15 cellular contexts compared by ENCODE assay signal in genomic region chr2:383173-383572, GRCh38.
DNase-seq lines count a peak whose midpoint lies in the region; ATAC-seq, FAIRE-seq and TF ChIP-seq lines count a peak whose summit lies in the region.
"Had no signal": no experiment of that assay in that cellular context is flagged by ENCODE, and none has a peak within 500 bp of the region (broad histone marks: within the 10 kb centered on the region; RNA-seq: fewer than 3 reads in every experiment).

No MANE protein-coding gene starts in this region.

- FAIRE-seq in GM19239 (lab: Jason Lieb, UNC): no peak
- FAIRE-seq: RCC 7860 had no signal

- peak; percentile 79 for ATAC-seq in WTC11
- ATAC-seq in GM21447 (IDR thresholded peaks at IDR 0.05; ENCODE audit: unreplicated experiment): no peak
- no peak for ATAC-seq in HG02623 (IDR thresholded peaks at IDR 0.05; ENCODE audit: unreplicated experiment)

- POLR2A ChIA-PET in WTC11 (lab: Charles Lee): no interaction called here

- DNase-seq in DMS114 treated with DMSO at 0.1 percent for 48 hours (lab: John Stamatoyannopoulos, UW; ENCODE audit: unreplicated experiment): peak; percentile 11
- DNase-seq in WTC11 (ENCODE audit: low spot score): peak; percentile 42
- DNase-seq in hypothalamus (lab: John Stamatoyannopoulos, UW): peak in 37 of 51 donors; percentile 3 to 72 (median 40)
- peak in 39 of 56 donors; percentile 3 to 71 (median 33) for DNase-seq in nucleus accumbens (lab: John Stamatoyannopoulos, UW)
- no peak for DNase-seq in activated effector memory CD4-positive, alpha-beta T cell treated with anti-CD3 and anti-CD28 coated beads, Interleukin-2, amount 50 U/mL, for 16 hours
- DNase-seq in GM19239 (ENCODE audit: insufficient read length, low spot score): no peak
- DNase-seq: activated CD4-positive, alpha-beta T cell treated with anti-CD3 and anti-CD28 coated beads, Interleukin-2, amount 10 ng/mL, durations not matched to agents 24 days and 14 days; cortex of kidney; NCI-H1105 treated with DMSO at 0.1 percent for 48 hours; NCI-H345; stimulated activated naive CD4-positive, alpha-beta T cell treated with Interleukin-2 at 50 U/mL for 16 hours; T-helper 2 cell had no signal

- no peak overlapping the region for H3K4me3 Mint-ChIP-seq in WTC11
- H3K4me3 Mint-ChIP-seq: activated CD4-positive, alpha-beta T cell treated with anti-CD3 and anti-CD28 coated beads, Interleukin-2, amount 10 ng/mL, durations not matched to agents 24 days and 14 days had no signal

- H3K9me3 Mint-ChIP-seq in WTC11: peaks cover 10% of the 10 kb centered on the region

- no peaks in the 10 kb centered on the region for H3K36me3 Mint-ChIP-seq in WTC11

- no peak overlapping the region for H3K27ac Mint-ChIP-seq in WTC11
- H3K27ac Mint-ChIP-seq: activated CD4-positive, alpha-beta T cell treated with anti-CD3 and anti-CD28 coated beads, Interleukin-2, amount 10 ng/mL, durations not matched to agents 24 days and 14 days had no signal

- TF ChIP-seq CTCF in WTC11 (IDR thresholded peaks at IDR 0.05): no peak

- CTCF ChIA-PET in WTC11 (lab: Charles Lee): interaction anchor here (1.0 to 1.5 kb wide), 3 partner anchors 51 to 118 kb away, joined by 3 to 4 read pairs (median 4); no protein-coding TSS in a partner anchor

- H3K27me3 Mint-ChIP-seq in WTC11 (ENCODE audit: low read depth): peaks cover 7% of the 10 kb centered on the region; the same call in 1 of the 2 replicates

- H3K4me1 Mint-ChIP-seq in WTC11: peaks cover 21% of the 10 kb centered on the region
- H3K4me1 Mint-ChIP-seq: activated CD4-positive, alpha-beta T cell treated with anti-CD3 and anti-CD28 coated beads, Interleukin-2, amount 10 ng/mL, durations not matched to agents 24 days and 14 days had no signal

TF ChIP-seq in WTC11, 78 proteins besides CTCF, POLR2A, EP300 and RAD21:
- TF ChIP-seq, protein P1, sequence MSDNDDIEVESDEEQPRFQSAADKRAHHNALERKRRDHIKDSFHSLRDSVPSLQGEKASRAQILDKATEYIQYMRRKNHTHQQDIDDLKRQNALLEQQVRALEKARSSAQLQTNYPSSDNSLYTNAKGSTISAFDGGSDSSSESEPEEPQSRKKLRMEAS (CRISPR knock-in tag; IDR thresholded peaks at IDR 0.05): no peak
- TF ChIP-seq ZNF512 (CRISPR knock-in tag; IDR thresholded peaks at IDR 0.05; ENCODE audit: borderline replicate concordance) (no peak), USF1 (CRISPR knock-in tag; IDR thresholded peaks at IDR 0.05) (no peak)

Comparison
In these comparisons a context has a peak if more than half of its experiments do, and no peak if none do; other contexts are left out.
1. DNase-seq: peak in DMS114 treated with DMSO at 0.1 percent for 48 hours (single experiment), WTC11 (single experiment), hypothalamus (37 of 51) and nucleus accumbens (39 of 56); none in activated effector memory CD4-positive, alpha-beta T cell treated with anti-CD3 and anti-CD28 coated beads, Interleukin-2, amount 50 U/mL, for 16 hours (single experiment) and GM19239 (single experiment).